Comparison of ENCODE assay signal across 15 cellular contexts in the genomic region with DNA sequence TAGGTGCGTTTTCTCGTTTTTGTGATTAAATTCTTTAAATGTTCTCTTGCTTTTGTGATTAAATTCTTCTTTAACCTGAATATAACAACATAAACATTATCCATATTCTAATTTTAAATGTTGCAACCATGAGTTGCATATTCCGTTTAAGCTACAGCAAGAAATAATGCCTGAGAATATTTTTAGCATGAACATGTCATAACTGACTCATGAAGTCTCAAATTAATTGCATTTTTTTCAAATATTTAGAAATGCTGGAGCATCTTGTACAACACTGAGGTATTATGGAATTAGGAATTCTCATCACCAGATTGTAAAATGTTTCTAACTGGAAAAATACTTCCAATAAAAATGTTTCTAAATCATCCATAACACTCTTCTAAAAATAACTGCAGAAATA. TPM values are rescaled to one million over a fixed set of nuclear protein-coding genes. Genes with fewer than 3 reads are reported as not detected.
DNase-seq lines count a peak whose midpoint lies in the region; ATAC-seq and TF ChIP-seq lines count a peak whose summit lies in the region.
"Had no signal": no experiment of that assay in that cellular context is flagged by ENCODE, and none has a peak within 500 bp of the region (broad histone marks: within the 10 kb centered on the region; RNA-seq: fewer than 3 reads in every experiment).

No MANE protein-coding gene starts in this region.

- no peak for TF ChIP-seq CTCF in right atrium auricular region (IDR thresholded peaks at IDR 0.05)
- no peak for TF ChIP-seq CTCF in foreskin fibroblast (IDR thresholded peaks at IDR 0.05; ENCODE audit: low read depth, low read length)
- no peak for TF ChIP-seq CTCF in uterus (IDR thresholded peaks at IDR 0.05)

- H3K9me3 ChIP-seq in right atrium auricular region (no peaks in the 10 kb centered on the region), adipocyte (ENCODE audit: control insufficient read depth, low read length) (no peaks in the 10 kb centered on the region), uterus (no peaks in the 10 kb centered on the region)

- intact Hi-C loops in cardiac septum (cut with DNase I) (loop anchor here (5.0 kb wide), 1 partner anchor 42 kb away; no protein-coding TSS in a partner anchor), uterus (cut with DNase I; ENCODE audit: low total_unique reads) (no loop called here)

- peak overlapping the region; percentile 76 for H3K9ac ChIP-seq in adipocyte (ENCODE audit: low read length)

- H3K27me3 ChIP-seq in right atrium auricular region (no peaks in the 10 kb centered on the region), adipocyte (replicated peaks; ENCODE audit: control insufficient read depth, insufficient read depth, low read length) (no peaks in the 10 kb centered on the region), uterus (no peaks in the 10 kb centered on the region), H7 (ENCODE audit: control insufficient read depth, insufficient read depth, low read length) (no peaks in the 10 kb centered on the region)

- ATAC-seq in HG03039 (IDR thresholded peaks at IDR 0.05; ENCODE audit: unreplicated experiment): no peak
- ATAC-seq: activated CD8-positive, alpha-beta memory T cell treated with anti-CD3 and anti-CD28 coated beads, Interleukin-2, amount 10 ng/mL, durations not matched to agents 7 days and 5 days had no signal

- H3K4me3 ChIP-seq in right atrium auricular region (no peak overlapping the region), adipocyte (ENCODE audit: low read length) (peak overlapping the region; percentile 67), foreskin fibroblast (ENCODE audit: low read depth in 1 of 2, low read length in 2 of 2) (no peak overlapping the region), uterus (no peak overlapping the region), H7 (ENCODE audit: insufficient read depth, low read depth, low read length) (no peak overlapping the region)

- H3K36me3 ChIP-seq in right atrium auricular region (no peaks in the 10 kb centered on the region), adipocyte (ENCODE audit: control insufficient read depth, insufficient read depth, low read length, severe bottlenecking) (no peaks in the 10 kb centered on the region), uterus (no peaks in the 10 kb centered on the region), H7 (replicated peaks; ENCODE audit: control insufficient read depth, insufficient read depth, low read length) (no peaks in the 10 kb centered on the region)

- H3K27ac ChIP-seq in right atrium auricular region (peak overlapping the region; percentile 1 to 26), uterus (peak overlapping the region; percentile 60 to 68)

- H3K4me1 ChIP-seq in right atrium auricular region (peaks cover 0 to 32% of the 10 kb centered on the region in 2 donors), adipocyte (ENCODE audit: control insufficient read depth, insufficient read depth, low read length) (peaks cover 32% of the 10 kb centered on the region), uterus (peaks cover 7 to 12% of the 10 kb centered on the region in 2 donors)

- DNase-seq in right atrium auricular region (ENCODE audit: low spot score) (no peak), cardiac septum (ENCODE audit: low spot score) (no peak), adipocyte (ENCODE audit: low read depth) (peak; percentile 77), foreskin fibroblast (peak; percentile 23 to 62), uterus (no peak), H7 (no peak), KG1 (lab: John Stamatoyannopoulos, UW) (no peak)
- DNase-seq: activated CD8-positive, alpha-beta memory T cell treated with anti-CD3 and anti-CD28 coated beads, Interleukin-2, amount 10 ng/mL, durations not matched to agents 7 days and 5 days; activated naive CD4-positive, alpha-beta T cell treated with anti-CD3 and anti-CD28 coated beads, Interleukin-2, amount 10 ng/mL, durations not matched to agents 7 days and 5 days; central memory CD4-positive, alpha-beta T cell; mesendoderm; NCI-H1092; NCI-H226; substantia nigra had no signal

- TF ChIP-seq POLR2A in uterus (IDR thresholded peaks at IDR 0.05): no peak

RNA-seq across cellular contexts. Expression of gene ROCK2, which starts 14.7 kb away (rescaled TPM):
- total RNA-seq in right atrium auricular region (10 to 100 TPM; 32.3 to 32.6 TPM), cardiac septum (48.6 TPM), uterus (100 to 1,000 TPM in 3 of 4 donors, 10 to 100 TPM in 1; 78.5 to 143 (median 122) TPM)
- 12.6 and 18.0 TPM in 2 replicates for total RNA-seq in H7 (2014; rRNA removed; shearing (Covaris generic))

Comparison
In these comparisons a context has a peak if more than half of its experiments do, and no peak if none do; other contexts are left out.
1. DNase-seq: peak in adipocyte (single experiment) and foreskin fibroblast (2 of 2); none in right atrium auricular region (single experiment), cardiac septum (single experiment), uterus (0 of 2), H7 (single experiment) and KG1 (single experiment).